In genomic region chr17:81422776-81423697, GRCh38 we compare ENCODE assay signal across 8 cellular contexts. TPM values are rescaled to one million over a fixed set of nuclear protein-coding genes. Genes with fewer than 3 reads are reported as not detected.
A peak's percentile ranks its signal among the peaks of the same experiment; 100 is the strongest.
DNase-seq lines count a peak whose midpoint lies in the region; ATAC-seq, FAIRE-seq and TF ChIP-seq lines count a peak whose summit lies in the region.

No MANE protein-coding gene starts in this region.

- no peak for TF ChIP-seq CTCF in cardiac fibroblast (IDR thresholded peaks at IDR 0.05; ENCODE audit: low read depth, low read length)
- no peak for TF ChIP-seq CTCF in left lung (IDR thresholded peaks at IDR 0.05)
- TF ChIP-seq CTCF in transverse colon (IDR thresholded peaks at IDR 0.05) = no peak

- WGBS in transverse colon (ENCODE audit: low coverage in 1 of 2), 2 donors = 44% methylated on average over 11 of the region's 34 CpGs; no CpG with 5 or more reads in 1 of the 2 donors

- H3K36me3 ChIP-seq in left lung = no peaks in the 10 kb centered on the region
- no peaks in the 10 kb centered on the region for H3K36me3 ChIP-seq in transverse colon

- DNase-seq in HTR-8/SVneo (ENCODE audit: insufficient read length, low spot score) (peak; percentile 91), cardiac fibroblast (ENCODE audit: low read depth in 2 of 2) (peak; percentile 97 to 98), left lung (peak; percentile 77 to 88), transverse colon (peak; percentile 60), NCI-H1694 treated with DMSO at 0.1 percent for 48 hours (lab: John Stamatoyannopoulos, UW) (no peak), NCI-H2196 (lab: John Stamatoyannopoulos, UW; ENCODE audit: unreplicated experiment) (no peak), NCI-H2171 treated with DMSO at 0.1 percent for 48 hours (lab: John Stamatoyannopoulos, UW) (no peak)
- no peak for DNase-seq in activated CD4-positive, CD25-positive, alpha-beta regulatory T cell treated with anti-CD3 and anti-CD28 coated beads, Interleukin-2, amount 50 U/mL, for 72 hours

- FAIRE-seq in HTR-8/SVneo (lab: Jason Lieb, UNC) = peak; percentile 95

- no peak for TF ChIP-seq EP300 in transverse colon (IDR thresholded peaks at IDR 0.05; ENCODE audit: low read depth)

- peak overlapping the region; percentile 72 to 79 for H3K27ac ChIP-seq in left lung
- H3K27ac ChIP-seq in transverse colon = peak overlapping the region; percentile 59 to 82 (median 69)

- peak; percentile 51 for ATAC-seq in left lung

- H3K4me1 ChIP-seq in left lung = peaks cover 51 to 75% of the 10 kb centered on the region in 2 donors
- H3K4me1 ChIP-seq in transverse colon = peaks cover 45 to 69% (median 60%) of the 10 kb centered on the region in 4 donors

- H3K27me3 ChIP-seq in left lung (peaks cover 0 to 29% of the 10 kb centered on the region in 2 donors), transverse colon (no peaks in the 10 kb centered on the region)

- H3K4me3 ChIP-seq in cardiac fibroblast (replicated peaks in 1 of 2; ENCODE audit: low read depth in 2 of 2, low read length in 2 of 2) = peak overlapping the region in 1 of 2 donors; percentile 36
- H3K4me3 ChIP-seq in left lung = peak overlapping the region in 1 of 2 donors; percentile 11
- no peak overlapping the region for H3K4me3 ChIP-seq in transverse colon

- intact Hi-C loops in left lung (cut with DNase I) = no loop called here
- intact Hi-C loops in transverse colon (cut with DNase I; ENCODE audit: low total_unique reads) = no loop called here

- in situ Hi-C loops in transverse colon (cut with MboI; ENCODE audit: low pct_ligation_motif_present in 1 of 4, low pct_unique_long_range_greater_than_20kb in 1 of 4, low sequenced_read_pairs in 3 of 4) = no loop called here

- no peak for TF ChIP-seq POLR2A in transverse colon (IDR thresholded peaks at IDR 0.05)

- H3K9me3 ChIP-seq in left lung = no peaks in the 10 kb centered on the region
- no peaks in the 10 kb centered on the region for H3K9me3 ChIP-seq in transverse colon

RNA-seq across cellular contexts. Expression of gene BAHCC1, which starts 27.8 kb away (rescaled TPM):
- 10 to 100 TPM; 13.6 to 19.8 TPM for total RNA-seq in left lung
- 100 to 1,000 TPM in 1 of 4 donors, 10 to 100 TPM in 2, 1 to 10 TPM in 1; 8.7 to 133 (median 12.4) TPM for total RNA-seq in transverse colon

Comparison
In these comparisons a context has a peak if more than half of its experiments do, and no peak if none do; other contexts are left out.
1. DNase-seq: peak in HTR-8/SVneo (single experiment), cardiac fibroblast (2 of 2), left lung (2 of 2) and transverse colon (single experiment); none in NCI-H1694 treated with DMSO at 0.1 percent for 48 hours (single experiment), activated CD4-positive, CD25-positive, alpha-beta regulatory T cell treated with anti-CD3 and anti-CD28 coated beads, Interleukin-2, amount 50 U/mL, for 72 hours (single experiment), NCI-H2196 (single experiment) and NCI-H2171 treated with DMSO at 0.1 percent for 48 hours (single experiment).